29 cellular contexts compared by ENCODE assay signal in the genomic region with DNA sequence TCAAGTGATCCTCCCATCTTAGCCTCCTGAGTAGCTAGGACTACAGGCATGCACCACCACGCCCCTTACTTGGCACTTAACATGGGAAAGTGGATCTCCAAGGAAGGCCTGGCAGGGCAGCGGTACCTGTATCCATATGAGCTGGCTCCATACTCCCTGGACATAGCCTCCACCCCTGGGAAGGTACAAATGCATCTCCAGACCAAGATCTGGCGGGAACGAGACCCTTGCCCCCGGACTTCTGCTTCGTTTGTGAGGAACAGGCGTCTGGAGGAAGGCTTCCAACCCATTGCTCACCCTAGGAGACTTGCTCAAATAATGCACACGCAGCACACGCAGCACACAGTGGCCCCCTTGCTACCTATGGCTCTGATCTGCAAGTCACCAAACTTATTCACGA. TPM values are rescaled to one million over a fixed set of nuclear protein-coding genes. Genes with fewer than 3 reads are reported as not detected.
"Had no signal": no experiment of that assay in that cellular context is flagged by ENCODE, and none has a peak within 500 bp of the region (broad histone marks: within the 10 kb centered on the region; RNA-seq: fewer than 3 reads in every experiment).

No MANE protein-coding gene starts in this region.

- ATAC-seq: activated CD4-positive, alpha-beta T cell treated with anti-CD3 and anti-CD28 coated beads for 36 hours; activated T-cell treated with anti-CD3 and anti-CD28 coated beads, Interleukin-2, amount 50 U/mL, for 4 hours; activated T-helper 17 cell treated with anti-CD3 and anti-CD28 coated beads, Interleukin-2, amount 50 U/mL, for 72 hours; gastroesophageal sphincter had no signal

- H3K36me3 ChIP-seq: brain microvascular endothelial cell, colonic mucosa had no signal

- H3K4me3 Mint-ChIP-seq: activated CD4-positive, alpha-beta memory T cell treated with anti-CD3 and anti-CD28 coated beads, Interleukin-2, amount 10 ng/mL, durations not matched to agents 7 days and 5 days; activated CD4-positive, alpha-beta T cell treated with anti-CD3 and anti-CD28 coated beads for 36 hours; activated CD4-positive, alpha-beta T cell treated with anti-CD3 and anti-CD28 coated beads, Interleukin-2, amount 10 ng/mL, durations not matched to agents 24 days and 14 days; activated naive CD8-positive, alpha-beta T cell; activated T-cell treated with anti-CD3 and anti-CD28 coated beads, Interleukin-2, amount 50 U/mL, for 4 hours; activated T-helper 17 cell treated with anti-CD3 and anti-CD28 coated beads, Interleukin-2, amount 50 U/mL, for 72 hours had no signal

- H3K4me1 ChIP-seq: colonic mucosa, gastroesophageal sphincter had no signal

- DNase-seq: activated CD4-positive, alpha-beta memory T cell treated with anti-CD3 and anti-CD28 coated beads, Interleukin-2, amount 10 ng/mL, durations not matched to agents 7 days and 5 days; activated CD4-positive, alpha-beta T cell treated with anti-CD3 and anti-CD28 coated beads for 36 hours; activated CD4-positive, alpha-beta T cell treated with anti-CD3 and anti-CD28 coated beads, Interleukin-2, amount 10 ng/mL, durations not matched to agents 24 days and 14 days; activated CD4-positive, CD25-positive, alpha-beta regulatory T cell; activated CD4-positive, CD25-positive, alpha-beta regulatory T cell treated with anti-CD3 and anti-CD28 coated beads, Interleukin-2, amount 50 U/mL, for 72 hours; activated effector memory CD4-positive, alpha-beta T cell treated with Interleukin-2 at 50 U/mL for 16 hours; activated gamma-delta T cell treated with Interleukin-2 at 50 U/mL for 16 hours; activated naive CD4-positive, alpha-beta T cell treated with anti-CD3 and anti-CD28 coated beads, Interleukin-2, amount 50 U/mL, for 16 hours; activated naive CD4-positive, alpha-beta T cell treated with Interleukin-2 at 50 U/mL for 16 hours; activated T-cell treated with anti-CD3 and anti-CD28 coated beads, Interleukin-2, amount 50 U/mL, for 4 hours; amniotic stem cell; anterior cingulate cortex; brain microvascular endothelial cell; caudate nucleus; colonic mucosa; effector CD8-positive, alpha-beta T cell; esophagus squamous epithelium; foreskin melanocyte; T-helper 2 cell had no signal

- H3K9me3 ChIP-seq: colonic mucosa, esophagus squamous epithelium, gastroesophageal sphincter had no signal

- H3K27me3 Mint-ChIP-seq: activated CD4-positive, alpha-beta memory T cell treated with anti-CD3 and anti-CD28 coated beads, Interleukin-2, amount 10 ng/mL, durations not matched to agents 7 days and 5 days; activated CD4-positive, alpha-beta T cell treated with anti-CD3 and anti-CD28 coated beads for 36 hours; activated CD4-positive, alpha-beta T cell treated with anti-CD3 and anti-CD28 coated beads, Interleukin-2, amount 10 ng/mL, durations not matched to agents 24 days and 14 days; activated naive CD8-positive, alpha-beta T cell; activated T-helper 17 cell treated with anti-CD3 and anti-CD28 coated beads, Interleukin-2, amount 50 U/mL, for 72 hours had no signal

- H3K27ac Mint-ChIP-seq: activated CD4-positive, alpha-beta memory T cell treated with anti-CD3 and anti-CD28 coated beads, Interleukin-2, amount 10 ng/mL, durations not matched to agents 7 days and 5 days; activated CD4-positive, alpha-beta T cell treated with anti-CD3 and anti-CD28 coated beads for 36 hours; activated CD4-positive, alpha-beta T cell treated with anti-CD3 and anti-CD28 coated beads, Interleukin-2, amount 10 ng/mL, durations not matched to agents 24 days and 14 days; activated naive CD8-positive, alpha-beta T cell; activated T-helper 17 cell treated with anti-CD3 and anti-CD28 coated beads, Interleukin-2, amount 50 U/mL, for 72 hours had no signal

- H3K4me1 Mint-ChIP-seq: activated CD4-positive, alpha-beta memory T cell treated with anti-CD3 and anti-CD28 coated beads, Interleukin-2, amount 10 ng/mL, durations not matched to agents 7 days and 5 days; activated CD4-positive, alpha-beta T cell treated with anti-CD3 and anti-CD28 coated beads, Interleukin-2, amount 10 ng/mL, durations not matched to agents 24 days and 14 days had no signal

- H3K27ac ChIP-seq: brain microvascular endothelial cell, colonic mucosa, epithelial cell of prostate, esophagus squamous epithelium, gastroesophageal sphincter had no signal

- H3K9me3 Mint-ChIP-seq: activated CD4-positive, alpha-beta memory T cell treated with anti-CD3 and anti-CD28 coated beads, Interleukin-2, amount 10 ng/mL, durations not matched to agents 7 days and 5 days; activated CD4-positive, alpha-beta T cell treated with anti-CD3 and anti-CD28 coated beads, Interleukin-2, amount 10 ng/mL, durations not matched to agents 24 days and 14 days; activated T-cell treated with anti-CD3 and anti-CD28 coated beads, Interleukin-2, amount 50 U/mL, for 4 hours; activated T-helper 17 cell treated with anti-CD3 and anti-CD28 coated beads, Interleukin-2, amount 50 U/mL, for 72 hours had no signal

- H3K4me3 ChIP-seq: colonic mucosa, esophagus squamous epithelium, gastroesophageal sphincter had no signal

- H3K27me3 ChIP-seq: brain microvascular endothelial cell, colonic mucosa, esophagus squamous epithelium, gastroesophageal sphincter had no signal

RNA-seq across cellular contexts. Expression of a gene that starts 55.2 kb away (rescaled TPM):
- total RNA-seq: activated CD4-positive, alpha-beta T cell treated with anti-CD3 and anti-CD28 coated beads for 36 hours; activated CD4-positive, alpha-beta T cell treated with anti-CD3 and anti-CD28 coated beads, Interleukin-2, amount 10 ng/mL, durations not matched to agents 24 days and 14 days; bronchial epithelial cell; dermis microvascular lymphatic vessel endothelial cell; endothelial cell of umbilical vein; esophagus squamous epithelium; fibroblast of lung; fibroblast of villous mesenchyme; gastroesophageal sphincter; T-helper 1 cell treated with Interleukin-12 subunit alpha and Interleukin-12 subunit beta and Interleukin-4 antibody, amounts not matched to agents 30 ng/mL and 1 ng/mL, for 36 hours had no signal
- polyA plus RNA-seq: endothelial cell of umbilical vein, fibroblast of lung had no signal
